ENCODE assay signal across 8 cellular contexts in the genomic region with DNA sequence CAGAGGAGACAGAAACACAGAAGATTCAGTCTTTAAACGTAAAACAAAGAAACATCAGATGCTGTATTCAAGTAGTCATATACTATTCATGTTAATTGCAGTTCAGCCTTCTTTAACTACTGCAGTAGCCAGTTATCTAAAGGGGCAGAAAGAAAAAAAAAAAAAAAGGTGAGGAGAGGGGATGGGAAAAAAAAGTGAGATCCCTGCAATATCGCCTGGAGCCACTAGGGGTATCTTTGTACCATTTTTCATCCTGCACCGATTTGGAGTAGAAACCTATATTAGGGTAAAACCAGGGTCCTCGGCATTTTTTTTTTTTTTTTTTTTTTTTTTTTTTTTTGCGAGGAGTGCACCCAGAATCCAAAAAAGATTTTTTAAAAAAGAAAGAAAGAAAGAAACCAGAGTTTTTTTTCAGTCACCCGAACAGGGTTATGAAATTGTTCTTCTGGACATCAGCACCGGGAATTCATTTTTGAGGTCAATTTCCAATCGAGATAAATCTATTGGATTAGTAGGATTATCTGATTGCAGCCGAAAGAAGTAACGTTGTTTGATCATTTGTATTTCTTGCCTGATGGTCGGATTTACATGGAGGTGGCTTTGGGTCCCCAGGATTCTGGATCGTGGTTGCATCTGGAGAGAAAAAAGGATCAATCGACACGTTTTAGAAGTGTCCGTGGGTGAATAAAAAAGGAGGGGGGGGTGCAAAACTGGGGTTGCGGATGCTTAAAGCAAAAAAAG.
A peak's percentile ranks its signal among the peaks of the same experiment; 100 is the strongest.
DNase-seq lines count a peak whose midpoint lies in the region; ATAC-seq and TF ChIP-seq lines count a peak whose summit lies in the region.

No MANE protein-coding gene starts in this region.

- H3K27me3 ChIP-seq in HUES6 (ENCODE audit: control insufficient read depth, insufficient read depth, low read length) (peaks cover 9% of the 10 kb centered on the region), adipocyte (replicated peaks; ENCODE audit: control insufficient read depth, insufficient read depth, low read length) (no peaks in the 10 kb centered on the region), right atrium auricular region (no peaks in the 10 kb centered on the region)
- no peaks in the 10 kb centered on the region for H3K27me3 ChIP-seq in CD4-positive, alpha-beta memory T cell (ENCODE audit: insufficient read depth, low read length)

- H3K9me3 ChIP-seq in ES-I3 (ENCODE audit: control insufficient read depth, insufficient read depth, low read length) (no peaks in the 10 kb centered on the region), HUES6 (ENCODE audit: control insufficient read depth, insufficient read depth, low read depth, low read length) (no peaks in the 10 kb centered on the region), adipocyte (ENCODE audit: control insufficient read depth, low read length) (no peaks in the 10 kb centered on the region), right atrium auricular region (no peaks in the 10 kb centered on the region)
- no peaks in the 10 kb centered on the region for H3K9me3 ChIP-seq in CD4-positive, alpha-beta memory T cell (ENCODE audit: control insufficient read depth in 1 of 2, low read length in 2 of 2)

- H3K27ac Mint-ChIP-seq in CD4-positive, alpha-beta memory T cell = no peak overlapping the region

- peak; percentile 67 for ATAC-seq in sciatic nerve

- DNase-seq in adipocyte (ENCODE audit: low read depth) (peak; percentile 85), right atrium auricular region (ENCODE audit: low spot score) (no peak), sciatic nerve (ENCODE audit: low spot score) (no peak), T1000 (lab: John Stamatoyannopoulos, UW) (no peak)
- DNase-seq in activated naive CD4-positive, alpha-beta T cell treated with Interleukin-2 at 50 U/mL for 16 hours = no peak
- DNase-seq in CD4-positive, alpha-beta memory T cell = no peak

- H3K36me3 ChIP-seq in ES-I3 (ENCODE audit: insufficient read depth, low read length) (no peaks in the 10 kb centered on the region), HUES6 (ENCODE audit: control insufficient read depth, insufficient read depth, low read length) (no peaks in the 10 kb centered on the region), adipocyte (ENCODE audit: control insufficient read depth, insufficient read depth, low read length, severe bottlenecking) (no peaks in the 10 kb centered on the region), right atrium auricular region (no peaks in the 10 kb centered on the region)
- no peaks in the 10 kb centered on the region for H3K36me3 ChIP-seq in CD4-positive, alpha-beta memory T cell (ENCODE audit: insufficient read depth, low read length)

- H3K4me1 ChIP-seq in ES-I3 (ENCODE audit: insufficient read depth, low read length) (peaks cover 7% of the 10 kb centered on the region; the same call in 1 of the 2 replicates), HUES6 (ENCODE audit: control insufficient read depth, insufficient read depth, low read length) (peaks cover 15% of the 10 kb centered on the region), adipocyte (ENCODE audit: control insufficient read depth, insufficient read depth, low read length) (peaks cover 3% of the 10 kb centered on the region), right atrium auricular region (peaks cover 0 to 9% of the 10 kb centered on the region in 2 donors)
- no peaks in the 10 kb centered on the region for H3K4me1 ChIP-seq in CD4-positive, alpha-beta memory T cell (ENCODE audit: insufficient read depth, low read length)

- H3K27ac ChIP-seq in HUES6 (ENCODE audit: low read depth, low read length) = no peak overlapping the region
- H3K27ac ChIP-seq in right atrium auricular region = no peak overlapping the region
- no peak overlapping the region for H3K27ac ChIP-seq in CD4-positive, alpha-beta memory T cell (ENCODE audit: low read depth, low read length)

- peaks cover 0 to 8% (median 0%) of the 10 kb centered on the region in 8 donors for H3K9me3 Mint-ChIP-seq in CD4-positive, alpha-beta memory T cell

- CTCF ChIA-PET in CD4-positive, alpha-beta memory T cell (lab: Charles Lee; ENCODE audit: partially characterized antibody) = no interaction called here

- POLR2A ChIA-PET in CD4-positive, alpha-beta memory T cell (lab: Charles Lee; ENCODE audit: partially characterized antibody) = no interaction called here

- peak; percentile 38 to 63 for TF ChIP-seq CTCF in right atrium auricular region (IDR thresholded peaks at IDR 0.05)

- intact Hi-C loops in sciatic nerve (cut with DNase I) = no loop called here
- intact Hi-C loops in CD4-positive, alpha-beta memory T cell (cut with micrococcal nuclease) = no loop called here

- H3K36me3 Mint-ChIP-seq in CD4-positive, alpha-beta memory T cell = no peaks in the 10 kb centered on the region

- H3K4me3 ChIP-seq in HUES6 (ENCODE audit: low read depth, low read length) (peak overlapping the region; percentile 63), adipocyte (ENCODE audit: low read length) (peak overlapping the region; percentile 86), right atrium auricular region (peak overlapping the region; percentile 29 to 44)
- H3K4me3 ChIP-seq in CD4-positive, alpha-beta memory T cell (ENCODE audit: low read length in 2 of 2) = no peak overlapping the region

- peaks cover 0 to 12% (median 3%) of the 10 kb centered on the region in 4 donors for H3K4me1 Mint-ChIP-seq in CD4-positive, alpha-beta memory T cell

- H3K9ac ChIP-seq in ES-I3 (ENCODE audit: low read depth, low read length) (peak overlapping the region; percentile 69), HUES6 (ENCODE audit: low read length) (peak overlapping the region; percentile 63), adipocyte (ENCODE audit: low read length) (peak overlapping the region; percentile 70)

- peaks cover 13% of the 10 kb centered on the region in 2 donors for H3K27me3 Mint-ChIP-seq in CD4-positive, alpha-beta memory T cell

- peak overlapping the region in 2 of 8 donors; percentile 41 to 62 for H3K4me3 Mint-ChIP-seq in CD4-positive, alpha-beta memory T cell

Comparison
In these comparisons a context has a peak if more than half of its experiments do, and no peak if none do; other contexts are left out.
1. H3K4me3 ChIP-seq: peak in HUES6 (single experiment), adipocyte (single experiment) and right atrium auricular region (2 of 2); none in CD4-positive, alpha-beta memory T cell (0 of 2).
2. Peak in every context shown above with its lines, with median percentiles within 50 percentile points of each other: H3K9ac ChIP-seq.